30 cellular contexts compared by ENCODE assay signal in the genomic region with DNA sequence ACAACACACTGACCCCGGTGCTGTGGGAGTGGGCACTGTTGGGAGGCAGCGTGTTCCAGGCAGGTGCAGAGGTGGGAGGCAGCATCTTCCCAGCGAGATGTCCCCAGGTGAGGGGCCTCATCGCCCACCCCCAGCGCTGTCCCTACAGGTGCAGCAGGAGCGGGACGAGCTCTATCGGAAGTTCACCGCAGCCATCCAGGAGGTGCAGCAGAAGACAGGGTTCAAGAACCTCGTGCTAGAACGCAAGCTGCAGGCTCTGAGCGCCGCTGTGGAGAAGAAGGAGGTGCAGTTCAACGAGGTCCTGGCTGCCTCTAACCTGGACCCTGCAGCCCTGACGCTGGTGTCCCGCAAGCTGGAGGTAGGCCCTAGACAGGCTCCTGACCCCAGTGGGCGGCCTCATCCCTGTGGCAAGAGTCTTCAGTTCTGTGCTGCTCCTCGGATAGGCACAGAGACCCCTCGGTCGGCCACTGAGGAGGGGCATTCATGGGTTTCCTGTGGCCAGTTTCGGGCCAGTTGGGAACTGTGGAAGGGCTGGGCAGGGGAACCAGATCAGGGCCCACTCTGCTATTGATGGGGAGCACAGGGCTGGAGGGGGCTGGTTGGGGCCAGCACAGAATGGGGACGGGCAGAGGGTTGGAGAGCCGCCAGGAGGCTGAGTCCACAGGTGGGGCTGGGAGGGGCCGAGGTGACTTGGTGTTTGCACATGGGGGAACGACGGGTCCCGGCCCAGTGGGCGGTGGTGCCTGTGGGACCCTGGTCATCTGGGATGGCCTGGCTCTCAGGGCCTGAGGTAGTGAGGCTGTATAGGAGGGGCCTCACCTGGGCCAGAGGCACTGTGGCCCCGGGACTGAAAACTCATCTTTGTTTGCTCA.
"Had no signal": no experiment of that assay in that cellular context is flagged by ENCODE, and none has a peak within 500 bp of the region (broad histone marks: within the 10 kb centered on the region; RNA-seq: fewer than 3 reads in every experiment).

No MANE protein-coding gene starts in this region.

- H3K4me1 ChIP-seq: adrenal gland had no signal

- H3K27me3 Mint-ChIP-seq: activated CD4-positive, alpha-beta T cell treated with anti-CD3 and anti-CD28 coated beads for 36 hours; activated CD4-positive, alpha-beta T cell treated with anti-CD3 and anti-CD28 coated beads, Interleukin-2, amount 10 ng/mL, durations not matched to agents 7 days and 5 days; brain had no signal

- H3K27ac ChIP-seq: Peyer's patch, SJSA1 had no signal

- H3K9me3 ChIP-seq: adrenal gland, Peyer's patch, SJSA1, SK-N-SH had no signal

- DNase-seq: activated CD4-positive, alpha-beta T cell treated with anti-CD3 and anti-CD28 coated beads for 36 hours; activated CD4-positive, alpha-beta T cell treated with anti-CD3 and anti-CD28 coated beads, Interleukin-2, amount 10 ng/mL, durations not matched to agents 7 days and 5 days; activated CD4-positive, alpha-beta T cell treated with anti-CD3 and anti-CD28 coated beads, Interleukin-2, amount 50 U/mL, for 48 hours; activated CD8-positive, alpha-beta memory T cell treated with anti-CD3 and anti-CD28 coated beads, Interleukin-2, amount 50 U/mL, for 4 hours; activated CD8-positive, alpha-beta T cell treated with anti-CD3 and anti-CD28 coated beads, Interleukin-2, amount 10 ng/mL, durations not matched to agents 7 days and 5 days; activated gamma-delta T cell treated with Interleukin-2 at 50 U/mL for 16 hours; activated naive CD4-positive, alpha-beta T cell treated with anti-CD3 and anti-CD28 coated beads for 36 hours; activated T-cell treated with anti-CD3 and anti-CD28 coated beads for 4 hours; activated T-cell treated with anti-CD3 and anti-CD28 coated beads, Interleukin-2, amount 50 U/mL, for 4 hours; adrenal gland; caudate nucleus; cerebellar nuclear complex; NCI-H1092; NCI-H1436 treated with DMSO at 0.1 percent for 48 hours; NCI-H1694 treated with DMSO at 0.1 percent for 48 hours; NCI-H2029; NCI-H345; NCI-H524 treated with DMSO at 0.1 percent for 48 hours; PC-3; Peyer's patch; RPMI8226; SHP77 treated with DMSO at 0.1 percent for 48 hours; SK-N-SH had no signal

- H3K9me3 Mint-ChIP-seq: activated CD4-positive, alpha-beta T cell treated with anti-CD3 and anti-CD28 coated beads, Interleukin-2, amount 10 ng/mL, durations not matched to agents 7 days and 5 days; activated naive CD4-positive, alpha-beta T cell treated with anti-CD3 and anti-CD28 coated beads for 36 hours; activated naive CD4-positive, alpha-beta T cell treated with anti-CD3 and anti-CD28 coated beads, Interleukin-2, amount 50 U/mL, for 72 hours; activated T-cell treated with anti-CD3 and anti-CD28 coated beads, Interleukin-2, amount 50 U/mL, for 4 hours; activated T-helper 1 cell treated with anti-CD3 and anti-CD28 coated beads, Interleukin-12 subunit alpha, Interleukin-12 subunit beta, Interleukin-2, Interleukin-4 antibody, amounts not matched to agents 30 ng/mL and 10 ng/mL and 1 ng/mL, durations not matched to agents 14 hours and 24 hours and 36 hours; brain; T-helper 1 cell treated with Interleukin-12 subunit alpha and Interleukin-12 subunit beta and Interleukin-4 antibody, amounts not matched to agents 30 μg/mL and 1 μg/mL, for 36 hours; T-helper 2 cell treated with Interferon-gamma antibody and Interleukin-4, amounts not matched to agents 5 μg/mL and 100 μg/mL, for 36 hours; WTC11 had no signal

- H3K4me3 Mint-ChIP-seq: activated CD4-positive, alpha-beta T cell treated with anti-CD3 and anti-CD28 coated beads for 36 hours; activated CD4-positive, alpha-beta T cell treated with anti-CD3 and anti-CD28 coated beads, Interleukin-2, amount 10 ng/mL, durations not matched to agents 7 days and 5 days; activated CD8-positive, alpha-beta T cell treated with anti-CD3 and anti-CD28 coated beads, Interleukin-2, amount 10 ng/mL, durations not matched to agents 7 days and 5 days; activated naive CD4-positive, alpha-beta T cell treated with anti-CD3 and anti-CD28 coated beads for 36 hours; activated T-cell treated with anti-CD3 and anti-CD28 coated beads, Interleukin-2, amount 50 U/mL, for 4 hours; activated T-helper 1 cell treated with anti-CD3 and anti-CD28 coated beads, Interleukin-12 subunit alpha, Interleukin-12 subunit beta, Interleukin-2, Interleukin-4 antibody, amounts not matched to agents 30 ng/mL and 10 ng/mL and 1 ng/mL, durations not matched to agents 14 hours and 24 hours and 36 hours; brain; T-helper 1 cell treated with Interleukin-12 subunit alpha and Interleukin-12 subunit beta and Interleukin-4 antibody, amounts not matched to agents 30 μg/mL and 1 μg/mL, for 36 hours; T-helper 2 cell treated with Interferon-gamma antibody and Interleukin-4, amounts not matched to agents 5 μg/mL and 100 μg/mL, for 36 hours; WTC11 had no signal

- H3K4me1 Mint-ChIP-seq: activated CD4-positive, alpha-beta T cell treated with anti-CD3 and anti-CD28 coated beads for 36 hours; activated CD4-positive, alpha-beta T cell treated with anti-CD3 and anti-CD28 coated beads, Interleukin-2, amount 10 ng/mL, durations not matched to agents 7 days and 5 days; brain had no signal

- H3K27ac Mint-ChIP-seq: activated CD4-positive, alpha-beta T cell treated with anti-CD3 and anti-CD28 coated beads for 36 hours; activated CD4-positive, alpha-beta T cell treated with anti-CD3 and anti-CD28 coated beads, Interleukin-2, amount 10 ng/mL, durations not matched to agents 7 days and 5 days; activated CD8-positive, alpha-beta T cell treated with anti-CD3 and anti-CD28 coated beads, Interleukin-2, amount 10 ng/mL, durations not matched to agents 7 days and 5 days; activated naive CD4-positive, alpha-beta T cell treated with anti-CD3 and anti-CD28 coated beads for 36 hours; activated T-helper 1 cell treated with anti-CD3 and anti-CD28 coated beads, Interleukin-12 subunit alpha, Interleukin-12 subunit beta, Interleukin-2, Interleukin-4 antibody, amounts not matched to agents 30 ng/mL and 10 ng/mL and 1 ng/mL, durations not matched to agents 14 hours and 24 hours and 36 hours; brain; T-helper 1 cell treated with Interleukin-12 subunit alpha and Interleukin-12 subunit beta and Interleukin-4 antibody, amounts not matched to agents 30 μg/mL and 1 μg/mL, for 36 hours; T-helper 2 cell treated with Interferon-gamma antibody and Interleukin-4, amounts not matched to agents 5 μg/mL and 100 μg/mL, for 36 hours; WTC11 had no signal

- H3K4me3 ChIP-seq: adrenal gland, Peyer's patch, SJSA1 had no signal
